14 cellular contexts compared by ENCODE assay signal in genomic region chr14:68767248-68767645, GRCh38. TPM values are rescaled to one million over a fixed set of nuclear protein-coding genes. Genes with fewer than 3 reads are reported as not detected.
DNase-seq lines count a peak whose midpoint lies in the region; ATAC-seq lines count a peak whose summit lies in the region.
"Had no signal": no experiment of that assay in that cellular context is flagged by ENCODE, and none has a peak within 500 bp of the region (broad histone marks: within the 10 kb centered on the region; RNA-seq: fewer than 3 reads in every experiment).

No MANE protein-coding gene starts in this region.

- no peak overlapping the region for H3K4me3 ChIP-seq in Karpas-422 (ENCODE audit: low read length)
- H3K4me3 ChIP-seq: SK-N-MC had no signal

- H3K27ac ChIP-seq in Karpas-422 (ENCODE audit: low read length) = no peak overlapping the region
- H3K27ac ChIP-seq: SK-N-MC had no signal

- H3K9me2 ChIP-seq in Karpas-422 (replicated peaks; ENCODE audit: insufficient read depth, low read length) = no peaks in the 10 kb centered on the region

- H3K9ac ChIP-seq in Karpas-422 (ENCODE audit: low read length) = no peak overlapping the region

- H3K9me3 ChIP-seq in Karpas-422 (ENCODE audit: low read length) = no peaks in the 10 kb centered on the region

- H3K9me3 Mint-ChIP-seq in stimulated activated naive CD8-positive, alpha-beta T cell treated with anti-CD3 and anti-CD28 coated beads, Interleukin-15, amount 100 ng/mL, for 72 hours = no peaks in the 10 kb centered on the region
- H3K9me3 Mint-ChIP-seq in central memory CD8-positive, alpha-beta T cell = no peaks in the 10 kb centered on the region

- no peak overlapping the region for H3K4me2 ChIP-seq in Karpas-422 (ENCODE audit: low read depth, low read length, poor library complexity, severe bottlenecking)

- peak; percentile 15 for ATAC-seq in stimulated activated naive CD8-positive, alpha-beta T cell treated with anti-CD3 and anti-CD28 coated beads, Interleukin-15, amount 100 ng/mL, for 72 hours
- ATAC-seq in stimulated activated naive CD8-positive, alpha-beta T cell treated with anti-CD3 and anti-CD28 coated beads, Interleukin-15, Interleukin-2, amounts not matched to agents 100 U/mL and 50 U/mL, for 24 hours = no peak
- ATAC-seq in central memory CD8-positive, alpha-beta T cell (replicated peaks; ENCODE audit: extremely low read depth, poor library complexity, severe bottlenecking) = no peak
- ATAC-seq: Panc1 had no signal

- H4K20me1 ChIP-seq in Karpas-422 (ENCODE audit: insufficient read depth, low read depth, low read length) = no peaks in the 10 kb centered on the region

- no peaks in the 10 kb centered on the region for H3K4me1 ChIP-seq in Karpas-422 (ENCODE audit: low read length)

- H3K27me3 Mint-ChIP-seq in stimulated activated naive CD8-positive, alpha-beta T cell treated with anti-CD3 and anti-CD28 coated beads, Interleukin-15, amount 100 ng/mL, for 72 hours = no peaks in the 10 kb centered on the region
- H3K27me3 Mint-ChIP-seq in central memory CD8-positive, alpha-beta T cell = no peaks in the 10 kb centered on the region

- H3K36me3 Mint-ChIP-seq in central memory CD8-positive, alpha-beta T cell (ENCODE audit: insufficient read depth) = peaks cover 2% of the 10 kb centered on the region

- H3K79me2 ChIP-seq in Karpas-422 (ENCODE audit: low read length) = no peaks in the 10 kb centered on the region

- H3K27ac Mint-ChIP-seq in stimulated activated naive CD8-positive, alpha-beta T cell treated with anti-CD3 and anti-CD28 coated beads, Interleukin-15, amount 100 ng/mL, for 72 hours = peak overlapping the region in 1 of 2 donors; percentile 23
- H3K27ac Mint-ChIP-seq in central memory CD8-positive, alpha-beta T cell (ENCODE audit: low read depth) = peak overlapping the region; percentile 42

- DNase-seq in stimulated activated naive CD8-positive, alpha-beta T cell treated with anti-CD3 and anti-CD28 coated beads, Interleukin-15, amount 100 ng/mL, for 72 hours = no peak
- DNase-seq in stimulated activated naive CD8-positive, alpha-beta T cell treated with anti-CD3 and anti-CD28 coated beads, Interleukin-15, Interleukin-2, amounts not matched to agents 100 U/mL and 50 U/mL, for 24 hours = no peak
- no peak for DNase-seq in central memory CD8-positive, alpha-beta T cell (ENCODE audit: low spot score in 2 of 2)
- DNase-seq in mesenteric fat pad (ENCODE audit: low spot score) (peak; percentile 51), Karpas-422 (no peak), activated gamma-delta T cell treated with Interleukin-2 at 50 U/mL for 16 hours (no peak), NCI-H2196 treated with DMSO at 0.1 percent for 48 hours (lab: John Stamatoyannopoulos, UW; ENCODE audit: unreplicated experiment) (no peak)
- DNase-seq: H7, NCI-H1048, NCI-H1436 treated with DMSO at 0.1 percent for 48 hours, NCI-H2081 treated with DMSO at 0.1 percent for 48 hours, NCI-H510A treated with DMSO at 0.1 percent for 48 hours had no signal

- H3K27me3 ChIP-seq in Karpas-422 (ENCODE audit: low read length) = no peaks in the 10 kb centered on the region; the same call in 1 of the 2 replicates

- H3K4me1 Mint-ChIP-seq in stimulated activated naive CD8-positive, alpha-beta T cell treated with anti-CD3 and anti-CD28 coated beads, Interleukin-15, amount 100 ng/mL, for 72 hours = peaks cover 40% of the 10 kb centered on the region
- H3K4me1 Mint-ChIP-seq in central memory CD8-positive, alpha-beta T cell = peaks cover 42% of the 10 kb centered on the region

- H3K4me3 Mint-ChIP-seq in stimulated activated naive CD8-positive, alpha-beta T cell treated with anti-CD3 and anti-CD28 coated beads, Interleukin-15, amount 100 ng/mL, for 72 hours = no peak overlapping the region
- H3K4me3 Mint-ChIP-seq in central memory CD8-positive, alpha-beta T cell = no peak overlapping the region

- H2AFZ ChIP-seq in Karpas-422 (ENCODE audit: low read length) = no peak overlapping the region

- H3K36me3 ChIP-seq in Karpas-422 (ENCODE audit: insufficient read depth, low read length) = no peaks in the 10 kb centered on the region

RNA-seq across cellular contexts. Expression of gene ZFP36L1, which starts 25.6 kb away (rescaled TPM):
- 477 TPM for total RNA-seq in mesenteric fat pad
- total RNA-seq in Karpas-422 (2014; rRNA removed; shearing (Covaris generic); ENCODE audit: low replicate concordance) = 76.8 and 118 TPM in 2 replicates
